ENCODE assay signal across 1 cellular context in genomic region chr2:242069938-242070395, GRCh38.
TF ChIP-seq lines count a peak whose summit lies in the region.

No MANE protein-coding gene starts in this region.

TF ChIP-seq in HepG2, 621 proteins besides CTCF, POLR2A, EP300 and RAD21 (continued from another document):
- TF ChIP-seq ATF4 (CRISPR knock-in tag; IDR thresholded peaks at IDR 0.05), result peak in 1 of 2 experiments; percentile 92; a peak in 2 of 4 replicates
